ENCODE assay signal across 16 cellular contexts in genomic region chr1:182304218-182305016, GRCh38.
A peak's percentile ranks its signal among the peaks of the same experiment; 100 is the strongest.
DNase-seq lines count a peak whose midpoint lies in the region; ATAC-seq and TF ChIP-seq lines count a peak whose summit lies in the region.
"Had no signal": no experiment of that assay in that cellular context is flagged by ENCODE, and none has a peak within 500 bp of the region (broad histone marks: within the 10 kb centered on the region; RNA-seq: fewer than 3 reads in every experiment).

No MANE protein-coding gene starts in this region.

- H3K4me3 Mint-ChIP-seq in activated T-helper 17 cell treated with anti-CD3 and anti-CD28 coated beads, Interleukin-2, amount 50 U/mL, for 72 hours: no peak overlapping the region
- no peak overlapping the region for H3K4me3 Mint-ChIP-seq in progenitor cell of endocrine pancreas (ENCODE audit: low read depth)
- H3K4me3 Mint-ChIP-seq: activated CD4-positive, alpha-beta memory T cell treated with anti-CD3 and anti-CD28 coated beads for 36 hours; activated naive CD8-positive, alpha-beta T cell treated with anti-CD3 and anti-CD28 coated beads for 36 hours; activated T-cell treated with anti-CD3 and anti-CD28 coated beads, Interleukin-2, amount 50 U/mL, for 24 hours; stimulated activated effector memory CD8-positive, alpha-beta T cell treated with anti-CD3 and anti-CD28 coated beads, Interleukin-12 subunit alpha, Interleukin-12 subunit beta, amount 100 ng/mL, for 72 hours had no signal

- H3K27ac Mint-ChIP-seq in activated T-helper 17 cell treated with anti-CD3 and anti-CD28 coated beads, Interleukin-2, amount 50 U/mL, for 72 hours: peak overlapping the region; percentile 7
- peak overlapping the region; percentile 17 for H3K27ac Mint-ChIP-seq in progenitor cell of endocrine pancreas
- H3K27ac Mint-ChIP-seq: activated CD4-positive, alpha-beta memory T cell treated with anti-CD3 and anti-CD28 coated beads for 36 hours; activated naive CD8-positive, alpha-beta T cell treated with anti-CD3 and anti-CD28 coated beads for 36 hours; activated T-cell treated with anti-CD3 and anti-CD28 coated beads, Interleukin-2, amount 50 U/mL, for 24 hours; stimulated activated effector memory CD8-positive, alpha-beta T cell treated with anti-CD3 and anti-CD28 coated beads, Interleukin-12 subunit alpha, Interleukin-12 subunit beta, amount 100 ng/mL, for 72 hours had no signal

- DNase-seq in NCI-H1105 treated with DMSO at 0.1 percent for 48 hours (lab: John Stamatoyannopoulos, UW) (peak; percentile 4), NCI-H1105 (lab: John Stamatoyannopoulos, UW) (no peak), progenitor cell of endocrine pancreas (ENCODE audit: low spot score, unreplicated experiment) (no peak), NCI-H2081 treated with DMSO at 0.1 percent for 48 hours (lab: John Stamatoyannopoulos, UW) (no peak), T-helper 2 cell (no peak)
- DNase-seq: activated CD4-positive, alpha-beta memory T cell treated with anti-CD3 and anti-CD28 coated beads for 36 hours; activated naive CD8-positive, alpha-beta T cell treated with anti-CD3 and anti-CD28 coated beads for 36 hours; activated T-cell treated with anti-CD3 and anti-CD28 coated beads, Interleukin-2, amount 50 U/mL, for 24 hours; central memory CD4-positive, alpha-beta T cell; DMS79; GOT3; NCI-H1930 had no signal

- peaks cover 5% of the 10 kb centered on the region for H3K36me3 Mint-ChIP-seq in activated T-helper 17 cell treated with anti-CD3 and anti-CD28 coated beads, Interleukin-2, amount 50 U/mL, for 72 hours (ENCODE audit: low read depth)
- H3K36me3 Mint-ChIP-seq in progenitor cell of endocrine pancreas (ENCODE audit: insufficient read depth): no peaks in the 10 kb centered on the region
- H3K36me3 Mint-ChIP-seq: activated CD4-positive, alpha-beta memory T cell treated with anti-CD3 and anti-CD28 coated beads for 36 hours; activated naive CD8-positive, alpha-beta T cell treated with anti-CD3 and anti-CD28 coated beads for 36 hours had no signal

- H3K27me3 Mint-ChIP-seq in activated T-helper 17 cell treated with anti-CD3 and anti-CD28 coated beads, Interleukin-2, amount 50 U/mL, for 72 hours: no peaks in the 10 kb centered on the region
- H3K27me3 Mint-ChIP-seq in progenitor cell of endocrine pancreas: no peaks in the 10 kb centered on the region
- H3K27me3 Mint-ChIP-seq: activated CD4-positive, alpha-beta memory T cell treated with anti-CD3 and anti-CD28 coated beads for 36 hours; activated naive CD8-positive, alpha-beta T cell treated with anti-CD3 and anti-CD28 coated beads for 36 hours; activated T-cell treated with anti-CD3 and anti-CD28 coated beads, Interleukin-2, amount 50 U/mL, for 24 hours had no signal

- ATAC-seq in HG02642 (IDR thresholded peaks at IDR 0.05; ENCODE audit: poor library complexity, unreplicated experiment): peak; percentile 7
- ATAC-seq in activated T-helper 17 cell treated with anti-CD3 and anti-CD28 coated beads, Interleukin-2, amount 50 U/mL, for 72 hours (replicated peaks): no peak
- no peak for ATAC-seq in HG02970 (IDR thresholded peaks at IDR 0.05; ENCODE audit: low FRiP score, unreplicated experiment)
- ATAC-seq: stimulated activated effector memory CD8-positive, alpha-beta T cell treated with anti-CD3 and anti-CD28 coated beads, Interleukin-12 subunit alpha, Interleukin-12 subunit beta, amount 100 ng/mL, for 72 hours had no signal

- TF ChIP-seq CTCF in progenitor cell of endocrine pancreas (IDR thresholded peaks at IDR 0.05; ENCODE audit: unreplicated experiment): no peak

- H3K9me3 Mint-ChIP-seq in activated T-helper 17 cell treated with anti-CD3 and anti-CD28 coated beads, Interleukin-2, amount 50 U/mL, for 72 hours: no peaks in the 10 kb centered on the region
- peaks cover 4% of the 10 kb centered on the region for H3K9me3 Mint-ChIP-seq in progenitor cell of endocrine pancreas (ENCODE audit: low read depth)
- H3K9me3 Mint-ChIP-seq: activated CD4-positive, alpha-beta memory T cell treated with anti-CD3 and anti-CD28 coated beads for 36 hours; activated naive CD8-positive, alpha-beta T cell treated with anti-CD3 and anti-CD28 coated beads for 36 hours; activated T-cell treated with anti-CD3 and anti-CD28 coated beads, Interleukin-2, amount 50 U/mL, for 24 hours; stimulated activated effector memory CD8-positive, alpha-beta T cell treated with anti-CD3 and anti-CD28 coated beads, Interleukin-12 subunit alpha, Interleukin-12 subunit beta, amount 100 ng/mL, for 72 hours had no signal

- peaks cover 18% of the 10 kb centered on the region for H3K4me1 Mint-ChIP-seq in activated T-helper 17 cell treated with anti-CD3 and anti-CD28 coated beads, Interleukin-2, amount 50 U/mL, for 72 hours
- H3K4me1 Mint-ChIP-seq in progenitor cell of endocrine pancreas (ENCODE audit: low read depth): peaks cover 38% of the 10 kb centered on the region
